In genomic region chr4:1870328-1870577, GRCh38 we compare ENCODE assay signal across 8 cellular contexts. TPM values are rescaled to one million over a fixed set of nuclear protein-coding genes. Genes with fewer than 3 reads are reported as not detected.
DNase-seq lines count a peak whose midpoint lies in the region; ATAC-seq and TF ChIP-seq lines count a peak whose summit lies in the region.

No MANE protein-coding gene starts in this region.

- 0% methylated on average over 22 of the region's 22 CpGs for WGBS in heart right ventricle, 2 donors
- WGBS in upper lobe of left lung, 2 donors, result 0% methylated on average over 11 to 19 of the region's 22 CpGs

- intact Hi-C loops in heart right ventricle (cut with DNase I) (loop anchor here in 3 of 10 donors (1.0 to 2.0 kb wide), 2 partner anchors 13 to 14 kb away; partner anchors contain the start of gene LETM1 (in 3 of the 3)), posterior cingulate gyrus (cut with DNase I) (no loop called here)

- H3K36me3 ChIP-seq in heart right ventricle (no peaks in the 10 kb centered on the region), upper lobe of left lung (no peaks in the 10 kb centered on the region)

- no peak for TF ChIP-seq EP300 in upper lobe of left lung (IDR thresholded peaks at IDR 0.05)

- DNase-seq in EH (ENCODE audit: low read depth), result peak; percentile 85
- no peak for DNase-seq in HFF-Myc (ENCODE audit: extremely low read depth, low read depth)
- DNase-seq in NCI-H1048 (lab: John Stamatoyannopoulos, UW), result peak; percentile 64
- peak; percentile 90 for DNase-seq in SKM-1 treated with dmso at 0.1 percent for 144 hours (lab: John Stamatoyannopoulos, UW; ENCODE audit: unreplicated experiment)
- peak; percentile 59 for DNase-seq in activated naive CD8-positive, alpha-beta T cell treated with anti-CD3 and anti-CD28 coated beads, Interleukin-2, amount 50 U/mL, for 16 hours (ENCODE audit: low read depth, low spot score)
- peak; percentile 86 for DNase-seq in heart right ventricle
- peak in 9 of 10 donors; percentile 46 to 97 (median 73) for DNase-seq in posterior cingulate gyrus
- peak; percentile 93 to 96 for DNase-seq in upper lobe of left lung

- peaks cover 0 to 29% (median 21%) of the 10 kb centered on the region in 9 donors for H3K4me1 ChIP-seq in heart right ventricle
- H3K4me1 ChIP-seq in upper lobe of left lung, result peaks cover 13 to 41% (median 22%) of the 10 kb centered on the region in 4 donors

- TF ChIP-seq CTCF in HFF-Myc (IDR thresholded peaks at IDR 0.05; ENCODE audit: low read depth, low read length, missing control alignments) (no peak), heart right ventricle (IDR thresholded peaks at IDR 0.05) (no peak), upper lobe of left lung (IDR thresholded peaks at IDR 0.05) (no peak)

- H3K27ac ChIP-seq in heart right ventricle, result peak overlapping the region; percentile 91 to 100 (median 99)
- H3K27ac ChIP-seq in upper lobe of left lung, result peak overlapping the region; percentile 94 to 99 (median 98)

- TF ChIP-seq POLR2A in upper lobe of left lung (IDR thresholded peaks at IDR 0.05), result no peak

- H3K27me3 ChIP-seq in heart right ventricle (peaks cover 0 to 20% (median 6%) of the 10 kb centered on the region in 7 donors), upper lobe of left lung (no peaks in the 10 kb centered on the region)

- ATAC-seq in heart right ventricle (peak; percentile 78 to 89 (median 84)), upper lobe of left lung (ENCODE audit: low FRiP score in 2 of 2) (peak; percentile 89)

- H3K4me3 ChIP-seq in HFF-Myc (replicated peaks; ENCODE audit: low read depth, low read length), result peak overlapping the region; percentile 63
- H3K4me3 ChIP-seq in heart right ventricle, result peak overlapping the region; percentile 61 to 96 (median 80)
- peak overlapping the region; percentile 85 to 98 (median 94) for H3K4me3 ChIP-seq in upper lobe of left lung

- H3K9me3 ChIP-seq in heart right ventricle (no peaks in the 10 kb centered on the region), upper lobe of left lung (no peaks in the 10 kb centered on the region)

RNA-seq across cellular contexts. Expression of gene NSD2, which starts 0.9 kb away (rescaled TPM):
- total RNA-seq in heart right ventricle (10 to 100 TPM; 32.3 to 64.4 (median 46.0) TPM), upper lobe of left lung (100 to 1,000 TPM in 2 of 6 donors, 10 to 100 TPM in 4; 35.7 to 164 (median 53.1) TPM)
- polyA plus RNA-seq in heart right ventricle, result 1 to 10 TPM; 7.7 to 9.9 TPM

RNA-seq across cellular contexts. Expression of gene LETM1, which starts 14.3 kb away (rescaled TPM):
- total RNA-seq in heart right ventricle (10 to 100 TPM; 35.3 to 53.1 (median 42.6) TPM), upper lobe of left lung (10 to 100 TPM; 31.4 to 98.5 (median 47.8) TPM)
- 10 to 100 TPM; 23.4 to 23.8 TPM for polyA plus RNA-seq in heart right ventricle
